1 cellular context compared by ENCODE assay signal in the genomic region with DNA sequence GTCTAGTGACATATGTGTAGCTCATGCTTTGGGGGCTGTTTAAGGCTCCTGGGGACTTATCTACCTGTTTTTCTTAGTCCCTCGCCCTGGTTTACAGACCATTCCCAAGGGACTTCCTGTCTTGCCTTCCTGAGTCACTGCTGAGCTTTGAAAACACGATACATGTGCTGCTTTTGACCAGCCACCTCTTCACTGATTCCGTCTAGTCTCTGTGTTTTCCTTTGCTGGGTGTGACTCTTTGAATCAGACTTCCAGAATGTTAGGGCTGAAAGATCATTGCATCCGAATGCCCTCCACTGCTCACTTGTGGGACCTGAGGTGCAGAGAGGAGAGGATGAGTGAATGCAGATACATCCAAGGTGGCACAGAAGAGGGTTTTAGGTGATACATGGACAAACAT.
TF ChIP-seq lines count a peak whose summit lies in the region.

No MANE protein-coding gene starts in this region.

TF ChIP-seq in HepG2, 621 proteins besides CTCF, POLR2A, EP300 and RAD21:
- TF ChIP-seq, protein P1, sequence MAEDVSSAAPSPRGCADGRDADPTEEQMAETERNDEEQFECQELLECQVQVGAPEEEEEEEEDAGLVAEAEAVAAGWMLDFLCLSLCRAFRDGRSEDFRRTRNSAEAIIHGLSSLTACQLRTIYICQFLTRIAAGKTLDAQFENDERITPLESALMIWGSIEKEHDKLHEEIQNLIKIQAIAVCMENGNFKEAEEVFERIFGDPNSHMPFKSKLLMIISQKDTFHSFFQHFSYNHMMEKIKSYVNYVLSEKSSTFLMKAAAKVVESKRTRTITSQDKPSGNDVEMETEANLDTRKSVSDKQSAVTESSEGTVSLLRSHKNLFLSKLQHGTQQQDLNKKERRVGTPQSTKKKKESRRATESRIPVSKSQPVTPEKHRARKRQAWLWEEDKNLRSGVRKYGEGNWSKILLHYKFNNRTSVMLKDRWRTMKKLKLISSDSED (CRISPR knock-in tag; IDR thresholded peaks at IDR 0.05) = no peak
- no peak for TF ChIP-seq GABPA (IDR thresholded peaks at IDR 0.05; ENCODE audit: low read depth, low read length)
- no peak for TF ChIP-seq GABPA (CRISPR knock-in tag; IDR thresholded peaks at IDR 0.05; ENCODE audit: low read depth)
- TF ChIP-seq ZNF496 (CRISPR knock-in tag; IDR thresholded peaks at IDR 0.05; ENCODE audit: insufficient replicate concordance) = no peak
- no peak for TF ChIP-seq ZKSCAN1 (IDR thresholded peaks at IDR 0.05; ENCODE audit: low read length)
- no peak for TF ChIP-seq PAX8 (CRISPR knock-in tag; IDR thresholded peaks at IDR 0.05; ENCODE audit: borderline replicate concordance)
- no peak for TF ChIP-seq ERF (CRISPR knock-in tag; IDR thresholded peaks at IDR 0.05)
- TF ChIP-seq ISX (CRISPR knock-in tag; conservative IDR thresholded peaks at IDR 0.05) = no peak
- no peak for TF ChIP-seq FOXC1 (CRISPR knock-in tag; IDR thresholded peaks at IDR 0.05; ENCODE audit: borderline replicate concordance)
- no peak for TF ChIP-seq ZNF562 (CRISPR knock-in tag; IDR thresholded peaks at IDR 0.05; ENCODE audit: borderline replicate concordance)
- TF ChIP-seq NPAS2 (CRISPR knock-in tag; IDR thresholded peaks at IDR 0.05; ENCODE audit: borderline replicate concordance) = no peak
- TF ChIP-seq NONO (IDR thresholded peaks at IDR 0.05) = no peak
- no peak for TF ChIP-seq NONO (CRISPR knock-in tag; conservative IDR thresholded peaks at IDR 0.05)
- TF ChIP-seq ZNF557 (CRISPR knock-in tag; IDR thresholded peaks at IDR 0.05) = no peak
- TF ChIP-seq THYN1 (CRISPR knock-in tag; IDR thresholded peaks at IDR 0.05; ENCODE audit: borderline replicate concordance, low read depth) = no peak
- TF ChIP-seq BRCA1 (CRISPR knock-in tag; IDR thresholded peaks at IDR 0.05) = no peak
- TF ChIP-seq KAT7 (CRISPR knock-in tag; IDR thresholded peaks at IDR 0.05; ENCODE audit: borderline replicate concordance) = no peak
